ENCODE assay signal across 21 cellular contexts in genomic region chr20:63766695-63767426, GRCh38.
"Had no signal": no experiment of that assay in that cellular context is flagged by ENCODE, and none has a peak within 500 bp of the region (broad histone marks: within the 10 kb centered on the region; RNA-seq: fewer than 3 reads in every experiment).

No MANE protein-coding gene starts in this region.

- H3K4me1 ChIP-seq: adrenal gland, esophagus muscularis mucosa, gastroesophageal sphincter, upper lobe of right lung had no signal

- ATAC-seq: activated CD4-positive, alpha-beta T cell treated with anti-CD3 and anti-CD28 coated beads for 36 hours; activated naive CD4-positive, alpha-beta T cell treated with anti-CD3 and anti-CD28 coated beads, Interleukin-2, amount 50 U/mL, for 72 hours; gastroesophageal sphincter; naive thymus-derived CD4-positive, alpha-beta T cell; T-cell; WTC11 had no signal

- H3K9me3 Mint-ChIP-seq: activated naive CD4-positive, alpha-beta T cell treated with anti-CD3 and anti-CD28 coated beads, Interleukin-2, amount 50 U/mL, for 72 hours; dendritic cell treated with granulocyte-macrophage colony-stimulating factor and Interleukin-4, amounts not matched to agents 40 ng/mL and 50 ng/mL, for 4 days; immature natural killer cell; naive thymus-derived CD4-positive, alpha-beta T cell; T-cell; WTC11 had no signal

- H3K27ac Mint-ChIP-seq: activated CD4-positive, alpha-beta T cell treated with anti-CD3 and anti-CD28 coated beads for 36 hours; activated naive CD4-positive, alpha-beta T cell treated with anti-CD3 and anti-CD28 coated beads, Interleukin-2, amount 50 U/mL, for 72 hours; dendritic cell treated with granulocyte-macrophage colony-stimulating factor and Interleukin-4, amounts not matched to agents 40 ng/mL and 50 ng/mL, for 4 days; immature natural killer cell; T-cell; WTC11 had no signal

- H3K4me1 Mint-ChIP-seq: activated CD4-positive, alpha-beta T cell treated with anti-CD3 and anti-CD28 coated beads for 36 hours; immature natural killer cell; naive thymus-derived CD4-positive, alpha-beta T cell; T-cell; WTC11 had no signal

- DNase-seq: activated CD4-positive, alpha-beta T cell treated with anti-CD3 and anti-CD28 coated beads for 36 hours; activated CD4-positive, alpha-beta T cell treated with anti-CD3 and anti-CD28 coated beads, Interleukin-2, amount 50 U/mL, for 48 hours; activated gamma-delta T cell treated with Interleukin-2 at 50 U/mL for 16 hours; adrenal gland; effector CD8-positive, alpha-beta T cell; immature natural killer cell; mesendoderm; naive thymus-derived CD4-positive, alpha-beta T cell; stimulated activated CD4-positive, alpha-beta T cell treated with anti-CD3 and anti-CD28 coated beads, Interleukin-12 subunit alpha, Interleukin-12 subunit beta, amount 100 ng/mL, for 4 hours; stimulated activated CD4-positive, alpha-beta T cell treated with anti-CD3 and anti-CD28 coated beads, Interleukin-1b, Interleukin-23, amount 100 ng/mL, for 48 hours; stimulated activated CD8-positive, alpha-beta memory T cell treated with anti-CD3 and anti-CD28 coated beads, Interleukin-4, amount 100 ng/mL, for 48 hours; stimulated activated naive CD4-positive, alpha-beta T cell; T-cell; upper lobe of right lung had no signal

- H3K4me3 ChIP-seq: adrenal gland, esophagus muscularis mucosa, gastroesophageal sphincter, upper lobe of right lung had no signal

- H3K36me3 ChIP-seq: upper lobe of right lung had no signal

- H3K27ac ChIP-seq: adrenal gland, esophagus muscularis mucosa, gastroesophageal sphincter, upper lobe of right lung had no signal

- H3K4me3 Mint-ChIP-seq: activated CD4-positive, alpha-beta T cell treated with anti-CD3 and anti-CD28 coated beads for 36 hours; dendritic cell treated with granulocyte-macrophage colony-stimulating factor and Interleukin-4, amounts not matched to agents 40 ng/mL and 50 ng/mL, for 4 days; immature natural killer cell; naive thymus-derived CD4-positive, alpha-beta T cell; T-cell; WTC11 had no signal

- H3K36me3 Mint-ChIP-seq: activated naive CD4-positive, alpha-beta T cell treated with anti-CD3 and anti-CD28 coated beads, Interleukin-2, amount 50 U/mL, for 72 hours; immature natural killer cell; naive thymus-derived CD4-positive, alpha-beta T cell; T-cell had no signal

- H3K9me3 ChIP-seq: adrenal gland, esophagus muscularis mucosa, gastroesophageal sphincter, upper lobe of right lung had no signal

- H3K27me3 Mint-ChIP-seq: activated CD4-positive, alpha-beta T cell treated with anti-CD3 and anti-CD28 coated beads for 36 hours; T-cell had no signal

- H3K27me3 ChIP-seq: adrenal gland, esophagus muscularis mucosa, gastroesophageal sphincter, upper lobe of right lung had no signal

- FAIRE-seq: bronchial epithelial cell, endothelial cell of umbilical vein had no signal
